Comparison of ENCODE assay signal across 22 cellular contexts in genomic region chr1:20405051-20405754, GRCh38.
"Had no signal": no experiment of that assay in that cellular context is flagged by ENCODE, and none has a peak within 500 bp of the region (broad histone marks: within the 10 kb centered on the region; RNA-seq: fewer than 3 reads in every experiment).

No MANE protein-coding gene starts in this region.

- H3K4me1 Mint-ChIP-seq: activated CD4-positive, alpha-beta memory T cell treated with anti-CD3 and anti-CD28 coated beads, Interleukin-2, amount 10 ng/mL, durations not matched to agents 7 days and 5 days; activated naive CD8-positive, alpha-beta T cell treated with anti-CD3 and anti-CD28 coated beads, Interleukin-2, amount 10 ng/mL, durations not matched to agents 7 days and 5 days; immature natural killer cell had no signal

- ATAC-seq: heart right ventricle; naive thymus-derived CD8-positive, alpha-beta T cell; sciatic nerve had no signal

- H3K27ac ChIP-seq: esophagus muscularis mucosa, pancreas, stomach, testis had no signal

- FAIRE-seq: endothelial cell of umbilical vein, pancreas had no signal

- H3K36me3 Mint-ChIP-seq: activated naive CD8-positive, alpha-beta T cell treated with anti-CD3 and anti-CD28 coated beads, Interleukin-2, amount 10 ng/mL, durations not matched to agents 7 days and 5 days; brain; immature natural killer cell; naive thymus-derived CD8-positive, alpha-beta T cell; type B pancreatic cell had no signal

- H3K4me1 ChIP-seq: esophagus muscularis mucosa, pancreas, stomach, testis had no signal

- H3K9me3 Mint-ChIP-seq: activated CD4-positive, alpha-beta memory T cell treated with anti-CD3 and anti-CD28 coated beads, Interleukin-2, amount 10 ng/mL, durations not matched to agents 7 days and 5 days; activated naive CD8-positive, alpha-beta T cell treated with anti-CD3 and anti-CD28 coated beads, Interleukin-2, amount 10 ng/mL, durations not matched to agents 7 days and 5 days; activated T-cell treated with anti-CD3 and anti-CD28 coated beads, Interleukin-2, amount 50 U/mL, for 24 hours; activated T-helper 2 cell treated with anti-CD3 and anti-CD28 coated beads, Interferon-gamma antibody, Interleukin-2, Interleukin-4, amounts not matched to agents 10 μg/mL and 5 μg/mL and 100 μg/mL, durations not matched to agents 14 hours and 24 hours and 36 hours; immature natural killer cell; type B pancreatic cell had no signal

- H3K9me3 ChIP-seq: esophagus muscularis mucosa, heart right ventricle, pancreas, stomach, testis had no signal

- H3K4me2 ChIP-seq: smooth muscle cell had no signal

- H3K27ac Mint-ChIP-seq: activated CD4-positive, alpha-beta memory T cell treated with anti-CD3 and anti-CD28 coated beads, Interleukin-2, amount 10 ng/mL, durations not matched to agents 7 days and 5 days; activated naive CD8-positive, alpha-beta T cell treated with anti-CD3 and anti-CD28 coated beads, Interleukin-2, amount 10 ng/mL, durations not matched to agents 7 days and 5 days; activated T-cell treated with anti-CD3 and anti-CD28 coated beads, Interleukin-2, amount 50 U/mL, for 24 hours; activated T-helper 2 cell treated with anti-CD3 and anti-CD28 coated beads, Interferon-gamma antibody, Interleukin-2, Interleukin-4, amounts not matched to agents 10 μg/mL and 5 μg/mL and 100 μg/mL, durations not matched to agents 14 hours and 24 hours and 36 hours; immature natural killer cell; naive thymus-derived CD8-positive, alpha-beta T cell; type B pancreatic cell had no signal

- DNase-seq: activated CD4-positive, alpha-beta memory T cell treated with anti-CD3 and anti-CD28 coated beads, Interleukin-2, amount 10 ng/mL, durations not matched to agents 7 days and 5 days; activated CD4-positive, alpha-beta T cell treated with anti-CD3 and anti-CD28 coated beads for 48 hours; activated naive CD4-positive, alpha-beta T cell treated with Interleukin-2 at 50 U/mL for 16 hours; activated naive CD8-positive, alpha-beta T cell treated with anti-CD3 and anti-CD28 coated beads, Interleukin-2, amount 10 ng/mL, durations not matched to agents 7 days and 5 days; activated T-cell treated with anti-CD3 and anti-CD28 coated beads, Interleukin-2, amount 50 U/mL, for 24 hours; central memory CD4-positive, alpha-beta T cell; effector CD8-positive, alpha-beta T cell; heart right ventricle; immature natural killer cell; naive thymus-derived CD8-positive, alpha-beta T cell; pancreas; stimulated activated CD4-positive, alpha-beta T cell treated with anti-CD3 and anti-CD28 coated beads, Interleukin-4, amount 100 ng/mL, for 1 hour; stomach; T-helper 2 cell; testis had no signal

- H3K36me3 ChIP-seq: esophagus muscularis mucosa, heart right ventricle, pancreas, stomach had no signal

- H3K4me3 Mint-ChIP-seq: activated CD4-positive, alpha-beta memory T cell treated with anti-CD3 and anti-CD28 coated beads, Interleukin-2, amount 10 ng/mL, durations not matched to agents 7 days and 5 days; activated naive CD8-positive, alpha-beta T cell treated with anti-CD3 and anti-CD28 coated beads, Interleukin-2, amount 10 ng/mL, durations not matched to agents 7 days and 5 days; activated T-cell treated with anti-CD3 and anti-CD28 coated beads, Interleukin-2, amount 50 U/mL, for 24 hours; immature natural killer cell; naive thymus-derived CD8-positive, alpha-beta T cell; type B pancreatic cell had no signal

- H3K27me3 ChIP-seq: pancreas, testis had no signal

- H3K4me3 ChIP-seq: esophagus muscularis mucosa, heart right ventricle, pancreas, smooth muscle cell, stomach, testis had no signal
